In the genomic region with DNA sequence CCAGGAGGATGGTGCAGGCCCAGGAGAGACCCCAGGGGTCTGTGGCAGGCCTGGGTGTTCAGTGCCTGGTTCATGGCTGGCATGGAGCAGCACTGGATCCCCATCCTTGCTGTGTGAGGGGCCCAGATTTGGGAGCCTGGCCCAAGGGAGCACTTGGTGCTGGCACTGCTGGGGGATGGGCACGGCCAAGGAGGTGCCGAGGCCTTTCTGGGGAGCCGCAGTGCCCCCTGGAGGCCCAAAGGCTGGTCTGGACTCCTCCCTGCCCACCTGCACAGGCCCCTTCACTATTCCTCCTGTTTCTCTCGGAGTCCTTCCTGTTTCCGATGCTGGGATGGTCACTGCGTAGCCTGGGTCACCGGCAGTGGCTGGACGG, we compare ENCODE assay signal across 9 cellular contexts. TPM values are rescaled to one million over a fixed set of nuclear protein-coding genes. Genes with fewer than 3 reads are reported as not detected.
DNase-seq lines count a peak whose midpoint lies in the region; ATAC-seq and TF ChIP-seq lines count a peak whose summit lies in the region.
"Had no signal": no experiment of that assay in that cellular context is flagged by ENCODE, and none has a peak within 500 bp of the region (broad histone marks: within the 10 kb centered on the region; RNA-seq: fewer than 3 reads in every experiment).

No MANE protein-coding gene starts in this region.

- no peak overlapping the region for H3K27ac ChIP-seq in mesodermal cell (ENCODE audit: low read depth, low read length, severe bottlenecking)
- no peak overlapping the region for H3K27ac ChIP-seq in upper lobe of right lung

- no peaks in the 10 kb centered on the region for H3K9me3 Mint-ChIP-seq in activated naive CD8-positive, alpha-beta T cell treated with anti-CD3 and anti-CD28 coated beads for 36 hours
- H3K9me3 Mint-ChIP-seq: activated B cell treated with CpG ODN at 0.5 μM for 24 hours had no signal

- no peaks in the 10 kb centered on the region for H3K27me3 ChIP-seq in upper lobe of right lung

- H3K27me3 Mint-ChIP-seq in activated naive CD8-positive, alpha-beta T cell treated with anti-CD3 and anti-CD28 coated beads for 36 hours, result peaks cover 15% of the 10 kb centered on the region
- H3K27me3 Mint-ChIP-seq: activated B cell treated with CpG ODN at 0.5 μM for 24 hours had no signal

- H3K4me1 ChIP-seq in mesodermal cell (ENCODE audit: control insufficient read depth, insufficient read depth, low read length, poor library complexity, severe bottlenecking), result no peaks in the 10 kb centered on the region
- peaks cover 9% of the 10 kb centered on the region for H3K4me1 ChIP-seq in upper lobe of right lung

- DNase-seq in DMS53 (lab: John Stamatoyannopoulos, UW) (peak; percentile 35), DMS53 treated with DMSO at 0.1 percent for 48 hours (lab: John Stamatoyannopoulos, UW; ENCODE audit: unreplicated experiment) (no peak), HT-29 (ENCODE audit: low spot score) (peak; percentile 47), upper lobe of right lung (no peak)
- DNase-seq in activated naive CD8-positive, alpha-beta T cell treated with anti-CD3 and anti-CD28 coated beads for 36 hours, result peak; percentile 46

- peaks cover 22% of the 10 kb centered on the region for H3K36me3 ChIP-seq in mesodermal cell (ENCODE audit: control insufficient read depth, insufficient read depth, low read length)
- no peaks in the 10 kb centered on the region for H3K36me3 ChIP-seq in upper lobe of right lung

- H3K9me3 ChIP-seq in mesodermal cell (ENCODE audit: control insufficient read depth, low read length) (no peaks in the 10 kb centered on the region), upper lobe of right lung (no peaks in the 10 kb centered on the region)

- 40 to 73% methylated on average over 3 to 5 of the region's 8 CpGs for WGBS in mesodermal cell (ENCODE audit: insufficient coverage in 2 of 2), 2 experiments

- H3K4me3 Mint-ChIP-seq in activated naive CD8-positive, alpha-beta T cell treated with anti-CD3 and anti-CD28 coated beads for 36 hours, result no peak overlapping the region

- ATAC-seq in GM18861 (IDR thresholded peaks at IDR 0.05; ENCODE audit: unreplicated experiment) (no peak), HG03342 (IDR thresholded peaks at IDR 0.05; ENCODE audit: unreplicated experiment) (no peak), upper lobe of right lung (no peak)

- peaks cover 2% of the 10 kb centered on the region for H3K36me3 Mint-ChIP-seq in activated naive CD8-positive, alpha-beta T cell treated with anti-CD3 and anti-CD28 coated beads for 36 hours

- no peak for TF ChIP-seq CTCF in upper lobe of right lung (IDR thresholded peaks at IDR 0.05)

- H3K4me1 Mint-ChIP-seq in activated naive CD8-positive, alpha-beta T cell treated with anti-CD3 and anti-CD28 coated beads for 36 hours, result peaks cover 12% of the 10 kb centered on the region

- H3K27ac Mint-ChIP-seq in activated naive CD8-positive, alpha-beta T cell treated with anti-CD3 and anti-CD28 coated beads for 36 hours, result no peak overlapping the region
- H3K27ac Mint-ChIP-seq: activated B cell treated with CpG ODN at 0.5 μM for 24 hours had no signal

- intact Hi-C loops in upper lobe of right lung (cut with DNase I), result no loop called here

- peak overlapping the region; percentile 62 for H3K4me3 ChIP-seq in mesodermal cell (ENCODE audit: extremely low read depth, insufficient read depth, low read length, poor library complexity, severe bottlenecking)
- H3K4me3 ChIP-seq in upper lobe of right lung, result no peak overlapping the region

RNA-seq across cellular contexts. Expression of a gene that starts 48.6 kb away (rescaled TPM):
- not detected in 2 replicates for total RNA-seq in HT-29 (2014; rRNA removed; shearing (Covaris generic))
- not detected for total RNA-seq in activated naive CD8-positive, alpha-beta T cell treated with anti-CD3 and anti-CD28 coated beads for 36 hours
- polyA plus RNA-seq in mesodermal cell (2013, experiment 1 of 2), result not detected
- polyA plus RNA-seq in mesodermal cell (2013, experiment 2 of 2), result not detected
- 1.8 TPM for total RNA-seq in upper lobe of right lung
- total RNA-seq: activated B cell treated with CpG ODN at 0.5 μM for 24 hours had no signal

RNA-seq across cellular contexts. Expression of a gene that starts 56.8 kb away (rescaled TPM):
- not detected in 2 replicates for total RNA-seq in HT-29 (2014; rRNA removed; shearing (Covaris generic))
- total RNA-seq in activated naive CD8-positive, alpha-beta T cell treated with anti-CD3 and anti-CD28 coated beads for 36 hours, result not detected
- not detected for polyA plus RNA-seq in mesodermal cell (2013, experiment 1 of 2)
- polyA plus RNA-seq in mesodermal cell (2013, experiment 2 of 2), result not detected
- total RNA-seq in upper lobe of right lung, result 0.55 TPM
- total RNA-seq: activated B cell treated with CpG ODN at 0.5 μM for 24 hours had no signal

Comparison
In these comparisons a context has a peak if more than half of its experiments do, and no peak if none do; other contexts are left out.
1. DNase-seq: peak in DMS53 (single experiment), HT-29 (single experiment) and activated naive CD8-positive, alpha-beta T cell treated with anti-CD3 and anti-CD28 coated beads for 36 hours (single experiment); none in DMS53 treated with DMSO at 0.1 percent for 48 hours (single experiment) and upper lobe of right lung (single experiment).